8 cellular contexts compared by ENCODE assay signal in genomic region chr7:26155531-26156375, GRCh38. TPM values are rescaled to one million over a fixed set of nuclear protein-coding genes. Genes with fewer than 3 reads are reported as not detected.
DNase-seq lines count a peak whose midpoint lies in the region; ATAC-seq lines count a peak whose summit lies in the region.

No MANE protein-coding gene starts in this region.

- no peak overlapping the region for H3K4me3 ChIP-seq in naive thymus-derived CD4-positive, alpha-beta T cell (ENCODE audit: low read length)

- in situ Hi-C loops in Caki2 (cut with HindIII; ENCODE audit: low pct_unique_long_range_greater_than_20kb, low sequenced_read_pairs): no loop called here

- H3K9me3 Mint-ChIP-seq in activated naive CD8-positive, alpha-beta T cell treated with anti-CD3 and anti-CD28 coated beads, Interleukin-2, amount 10 ng/mL, durations not matched to agents 7 days and 5 days: no peaks in the 10 kb centered on the region
- H3K9me3 Mint-ChIP-seq in naive thymus-derived CD4-positive, alpha-beta T cell: peaks cover 0 to 2% (median 0%) of the 10 kb centered on the region in 11 donors

- peak overlapping the region; percentile 63 for H3K27ac ChIP-seq in naive thymus-derived CD4-positive, alpha-beta T cell (ENCODE audit: low read depth, low read length)

- peak overlapping the region; percentile 73 for H3K4me3 Mint-ChIP-seq in activated naive CD8-positive, alpha-beta T cell treated with anti-CD3 and anti-CD28 coated beads, Interleukin-2, amount 10 ng/mL, durations not matched to agents 7 days and 5 days
- peak overlapping the region; percentile 54 to 100 (median 66) for H3K4me3 Mint-ChIP-seq in naive thymus-derived CD4-positive, alpha-beta T cell

- H3K4me1 ChIP-seq in naive thymus-derived CD4-positive, alpha-beta T cell (ENCODE audit: control insufficient read depth in 2 of 2, insufficient read depth in 2 of 2, low read length in 2 of 2): peaks cover 36 to 43% of the 10 kb centered on the region in 2 donors

- intact Hi-C loops in naive thymus-derived CD4-positive, alpha-beta T cell (cut with micrococcal nuclease): loop anchor here in 1 of 2 donors (1.0 to 10.0 kb wide), 5 partner anchors 19 to 709 kb away; partner anchors contain the start of genes CBX3 and SKAP2

- CTCF ChIA-PET in naive thymus-derived CD4-positive, alpha-beta T cell (lab: Charles Lee): interaction anchor here (0.7 to 1.9 kb wide), 5 partner anchors 36 to 67 kb away, joined by 3 to 7 read pairs (median 5); no protein-coding TSS in a partner anchor

- H3K36me3 ChIP-seq in naive thymus-derived CD4-positive, alpha-beta T cell (ENCODE audit: control insufficient read depth in 2 of 3, insufficient read depth in 3 of 3, low read length in 3 of 3): no peaks in the 10 kb centered on the region

- no peak for ATAC-seq in activated naive CD8-positive, alpha-beta T cell treated with anti-CD3 and anti-CD28 coated beads, Interleukin-2, amount 10 ng/mL, durations not matched to agents 7 days and 5 days (ENCODE audit: low read depth)
- ATAC-seq in naive thymus-derived CD4-positive, alpha-beta T cell: no peak
- no peak for ATAC-seq in GM21390 (IDR thresholded peaks at IDR 0.05; ENCODE audit: unreplicated experiment)
- ATAC-seq in GM21423 (IDR thresholded peaks at IDR 0.05; ENCODE audit: unreplicated experiment): no peak

- H3K9me3 ChIP-seq in naive thymus-derived CD4-positive, alpha-beta T cell (ENCODE audit: control insufficient read depth in 2 of 3, low read length in 3 of 3): no peaks in the 10 kb centered on the region

- H3K27ac Mint-ChIP-seq in activated naive CD8-positive, alpha-beta T cell treated with anti-CD3 and anti-CD28 coated beads, Interleukin-2, amount 10 ng/mL, durations not matched to agents 7 days and 5 days: peak overlapping the region; percentile 84
- H3K27ac Mint-ChIP-seq in naive thymus-derived CD4-positive, alpha-beta T cell: peak overlapping the region; percentile 60 to 97 (median 86)

- DNase-seq in Caki2 (ENCODE audit: low read depth): peak; percentile 91
- peak; percentile 64 for DNase-seq in LHCN-M2 (ENCODE audit: low read depth)
- DNase-seq in activated naive CD8-positive, alpha-beta T cell treated with anti-CD3 and anti-CD28 coated beads, Interleukin-2, amount 10 ng/mL, durations not matched to agents 7 days and 5 days: no peak
- no peak for DNase-seq in naive thymus-derived CD4-positive, alpha-beta T cell
- no peak for DNase-seq in hippocampal formation (lab: John Stamatoyannopoulos, UW)
- no peak for DNase-seq in NCI-H1105 (lab: John Stamatoyannopoulos, UW)

- no peaks in the 10 kb centered on the region for H3K27me3 Mint-ChIP-seq in activated naive CD8-positive, alpha-beta T cell treated with anti-CD3 and anti-CD28 coated beads, Interleukin-2, amount 10 ng/mL, durations not matched to agents 7 days and 5 days
- H3K27me3 Mint-ChIP-seq in naive thymus-derived CD4-positive, alpha-beta T cell: no peaks in the 10 kb centered on the region

- no peaks in the 10 kb centered on the region for H3K27me3 ChIP-seq in naive thymus-derived CD4-positive, alpha-beta T cell (ENCODE audit: control insufficient read depth in 2 of 2, insufficient read depth in 2 of 2, low read length in 2 of 2)

- H3K4me1 Mint-ChIP-seq in activated naive CD8-positive, alpha-beta T cell treated with anti-CD3 and anti-CD28 coated beads, Interleukin-2, amount 10 ng/mL, durations not matched to agents 7 days and 5 days: peaks cover 67% of the 10 kb centered on the region
- H3K4me1 Mint-ChIP-seq in naive thymus-derived CD4-positive, alpha-beta T cell: peaks cover 28 to 82% (median 75%) of the 10 kb centered on the region in 7 donors

- peaks cover 6% of the 10 kb centered on the region for H3K36me3 Mint-ChIP-seq in activated naive CD8-positive, alpha-beta T cell treated with anti-CD3 and anti-CD28 coated beads, Interleukin-2, amount 10 ng/mL, durations not matched to agents 7 days and 5 days
- peaks cover 0 to 38% (median 0%) of the 10 kb centered on the region in 5 donors for H3K36me3 Mint-ChIP-seq in naive thymus-derived CD4-positive, alpha-beta T cell

- POLR2A ChIA-PET in activated naive CD8-positive, alpha-beta T cell treated with anti-CD3 and anti-CD28 coated beads, Interleukin-2, amount 10 ng/mL, durations not matched to agents 7 days and 5 days (lab: Charles Lee): interaction anchor here (0.9 to 4.4 kb wide), 6 partner anchors 11 to 46 kb away, joined by 3 to 32 read pairs (median 6); partner anchors contain the start of genes CBX3 and HNRNPA2B1
- POLR2A ChIA-PET in naive thymus-derived CD4-positive, alpha-beta T cell (lab: Charles Lee): interaction anchor here (0.6 to 6.6 kb wide), 9 partner anchors 11 to 1585 kb away, joined by 3 to 61 read pairs (median 4); partner anchors contain the start of genes CBX3 and HNRNPA2B1

RNA-seq across cellular contexts. Expression of gene NFE2L3, which starts 3.8 kb away (rescaled TPM):
- 88.0 and 99.4 TPM in 2 replicates for total RNA-seq in Caki2 (2014; rRNA removed; shearing (Covaris generic); ENCODE audit: low replicate concordance)
- total RNA-seq in LHCN-M2 (2014; rRNA removed): 1.6 and 2.6 TPM in 2 replicates
- 2.9 TPM for polyA plus RNA-seq in LHCN-M2 (2012)
- 10 to 100 TPM in 1 of 2 experiments, 1 to 10 TPM in 1; 10.0 to 10.3 TPM for total RNA-seq in activated naive CD8-positive, alpha-beta T cell treated with anti-CD3 and anti-CD28 coated beads, Interleukin-2, amount 10 ng/mL, durations not matched to agents 7 days and 5 days
- total RNA-seq in naive thymus-derived CD4-positive, alpha-beta T cell: 10 to 100 TPM in 1 of 5 experiments, 1 to 10 TPM in 4; 1.1 to 49.5 (median 4.5) TPM
- polyA plus RNA-seq in naive thymus-derived CD4-positive, alpha-beta T cell: 1 to 10 TPM; 2.6 to 4.8 TPM

RNA-seq across cellular contexts. Expression of gene HNRNPA2B1, which starts 44.8 kb away (rescaled TPM):
- total RNA-seq in Caki2 (2014; rRNA removed; shearing (Covaris generic); ENCODE audit: low replicate concordance): 167 and 170 TPM in 2 replicates
- total RNA-seq in LHCN-M2 (2014; rRNA removed): 226 and 347 TPM in 2 replicates
- 681 TPM for polyA plus RNA-seq in LHCN-M2 (2012)
- total RNA-seq in activated naive CD8-positive, alpha-beta T cell treated with anti-CD3 and anti-CD28 coated beads, Interleukin-2, amount 10 ng/mL, durations not matched to agents 7 days and 5 days: 100 to 1,000 TPM; 653 to 667 TPM
- 100 to 1,000 TPM; 394 to 702 (median 437) TPM for total RNA-seq in naive thymus-derived CD4-positive, alpha-beta T cell
- 100 to 1,000 TPM; 612 to 833 TPM for polyA plus RNA-seq in naive thymus-derived CD4-positive, alpha-beta T cell

RNA-seq across cellular contexts. Expression of gene CBX3, which starts 45.8 kb away (rescaled TPM):
- 250 and 280 TPM in 2 replicates for total RNA-seq in Caki2 (2014; rRNA removed; shearing (Covaris generic); ENCODE audit: low replicate concordance)
- total RNA-seq in LHCN-M2 (2014; rRNA removed): 259 and 289 TPM in 2 replicates
- polyA plus RNA-seq in LHCN-M2 (2012): 108 TPM
- 100 to 1,000 TPM; 227 to 235 TPM for total RNA-seq in activated naive CD8-positive, alpha-beta T cell treated with anti-CD3 and anti-CD28 coated beads, Interleukin-2, amount 10 ng/mL, durations not matched to agents 7 days and 5 days
- 100 to 1,000 TPM; 103 to 214 (median 155) TPM for total RNA-seq in naive thymus-derived CD4-positive, alpha-beta T cell
- polyA plus RNA-seq in naive thymus-derived CD4-positive, alpha-beta T cell: 100 to 1,000 TPM in 1 of 2 donors, 10 to 100 TPM in 1; 86.9 to 111 TPM

Comparison
In these comparisons a context has a peak if more than half of its experiments do, and no peak if none do; other contexts are left out.
1. DNase-seq: peak in Caki2 (single experiment) and LHCN-M2 (single experiment); none in activated naive CD8-positive, alpha-beta T cell treated with anti-CD3 and anti-CD28 coated beads, Interleukin-2, amount 10 ng/mL, durations not matched to agents 7 days and 5 days (single experiment), naive thymus-derived CD4-positive, alpha-beta T cell (0 of 9), hippocampal formation (0 of 2) and NCI-H1105 (single experiment).